Comparison of ENCODE assay signal across 18 cellular contexts in genomic region chr4:2163311-2163821, GRCh38.
A peak's percentile ranks its signal among the peaks of the same experiment; 100 is the strongest.
DNase-seq lines count a peak whose midpoint lies in the region; ATAC-seq and TF ChIP-seq lines count a peak whose summit lies in the region.
"Had no signal": no experiment of that assay in that cellular context is flagged by ENCODE, and none has a peak within 500 bp of the region (broad histone marks: within the 10 kb centered on the region; RNA-seq: fewer than 3 reads in every experiment).

No MANE protein-coding gene starts in this region.

- H3K14ac ChIP-seq in IMR-90 (replicated peaks; ENCODE audit: low read depth, low read length) = no peak overlapping the region; the same call in 1 of the 2 replicates
- H3K14ac ChIP-seq in mesenchymal stem cell (ENCODE audit: low read length in 2 of 2) = no peak overlapping the region

- POLR2A ChIA-PET in IMR-90 (lab: Charles Lee; ENCODE audit: unreplicated experiment) = no interaction called here

- intact Hi-C loops in IMR-90 (cut with micrococcal nuclease) (no loop called here), colonic mucosa (cut with DNase I) (no loop called here)

- H2BK12ac ChIP-seq in mesenchymal stem cell (ENCODE audit: low read length in 2 of 2) = no peak overlapping the region

- ATAC-seq in IMR-90 (ENCODE audit: low read depth) (peak; percentile 40; the same call in 1 of the 2 replicates), HG03342 (IDR thresholded peaks at IDR 0.05; ENCODE audit: unreplicated experiment) (no peak)
- ATAC-seq: Right ventricle myocardium inferior had no signal

- H3K4me1 ChIP-seq in IMR-90 (ENCODE audit: control insufficient read depth, insufficient read depth, low read length) = peaks cover 2% of the 10 kb centered on the region
- no peaks in the 10 kb centered on the region for H3K4me1 ChIP-seq in colonic mucosa
- peaks cover 2% of the 10 kb centered on the region for H3K4me1 ChIP-seq in mesenchymal stem cell (ENCODE audit: control insufficient read depth, insufficient read depth, low read depth, low read length)
- H3K4me1 ChIP-seq in subcutaneous abdominal adipose tissue (ENCODE audit: control insufficient read depth in 5 of 5, insufficient read depth in 5 of 5, low read length in 5 of 5) = peaks cover 0 to 11% (median 0%) of the 10 kb centered on the region in 5 donors
- H3K4me1 ChIP-seq: SJSA1 had no signal

- H2BK5ac ChIP-seq in IMR-90 (ENCODE audit: low read depth, low read length, poor library complexity, severe bottlenecking) (no peak overlapping the region), mesenchymal stem cell (ENCODE audit: low read depth, low read length, poor library complexity, severe bottlenecking) (no peak overlapping the region)

- H2AK9ac ChIP-seq in IMR-90 (replicated peaks; ENCODE audit: low read depth, low read length, poor library complexity) = no peak overlapping the region

- H2BK120ac ChIP-seq in IMR-90 (ENCODE audit: low read depth, low read length) (no peak overlapping the region), mesenchymal stem cell (ENCODE audit: low read depth, low read length) (no peak overlapping the region)

- CTCF ChIA-PET in IMR-90 (lab: Yijun Ruan, JAX) = no interaction called here

- H2BK20ac ChIP-seq in IMR-90 (ENCODE audit: low read depth, low read length) = no peak overlapping the region

- dilution Hi-C loops in IMR-90 (cut with HindIII; ENCODE audit: low sequenced_read_pairs, unreplicated experiment) = no loop called here

- H3K4me3 ChIP-seq in IMR-90 (ENCODE audit: insufficient read depth, low read depth, low read length) = no peak overlapping the region
- H3K4me3 ChIP-seq in colonic mucosa = no peak overlapping the region
- no peak overlapping the region for H3K4me3 ChIP-seq in mesenchymal stem cell (ENCODE audit: insufficient read depth in 1 of 2, low read depth in 1 of 2, low read length in 2 of 2)
- H3K4me3 ChIP-seq in subcutaneous abdominal adipose tissue (ENCODE audit: low read depth in 1 of 5, low read length in 5 of 5) = no peak overlapping the region
- H3K4me3 ChIP-seq: SJSA1 had no signal

- no peak overlapping the region for H3K9ac ChIP-seq in IMR-90 (ENCODE audit: low read depth, low read length)
- H3K9ac ChIP-seq in colonic mucosa (ENCODE audit: low read depth in 2 of 2, low read length in 2 of 2) = peak overlapping the region in 1 of 2 donors; percentile 34
- no peak overlapping the region for H3K9ac ChIP-seq in mesenchymal stem cell (ENCODE audit: low read length)
- no peak overlapping the region for H3K9ac ChIP-seq in subcutaneous abdominal adipose tissue (ENCODE audit: low read length in 5 of 5)

- H3K4ac ChIP-seq in IMR-90 (ENCODE audit: low read depth, low read length) (no peak overlapping the region), mesenchymal stem cell (ENCODE audit: low read depth in 1 of 2, low read length in 2 of 2) (no peak overlapping the region)

- H3K9me1 ChIP-seq in IMR-90 (ENCODE audit: insufficient read depth, low read length) = 0 out of 2 replicates have a peak, but pooled peaks cover 4% of the 10 kb centered on the region

- no peaks in the 10 kb centered on the region for H3K27me3 ChIP-seq in IMR-90 (ENCODE audit: control insufficient read depth, insufficient read depth, low read length)
- no peaks in the 10 kb centered on the region for H3K27me3 ChIP-seq in colonic mucosa
- H3K27me3 ChIP-seq in mesenchymal stem cell (ENCODE audit: control insufficient read depth in 1 of 2, insufficient read depth in 1 of 2, low read length in 2 of 2) = no peaks in the 10 kb centered on the region
- no peaks in the 10 kb centered on the region for H3K27me3 ChIP-seq in subcutaneous abdominal adipose tissue (ENCODE audit: control insufficient read depth in 5 of 5, insufficient read depth in 4 of 5, low read length in 5 of 5)
- H3K27me3 ChIP-seq: SJSA1 had no signal

- TF ChIP-seq CTCF in IMR-90 (conservative IDR thresholded peaks at IDR 0.05; ENCODE audit: low read depth, low read length) (no peak), colonic mucosa (IDR thresholded peaks at IDR 0.05) (no peak)

- H3K23ac ChIP-seq in IMR-90 (ENCODE audit: low read depth, low read length) = no peak overlapping the region
- no peak overlapping the region for H3K23ac ChIP-seq in mesenchymal stem cell (ENCODE audit: low read length in 2 of 2)

- TF ChIP-seq POLR2A in IMR-90 (IDR thresholded peaks at IDR 0.05; ENCODE audit: low read depth, low read length) = no peak

- H3K79me1 ChIP-seq in IMR-90 (ENCODE audit: low read depth in 1 of 2, low read length in 2 of 2) (no peaks in the 10 kb centered on the region), mesenchymal stem cell (replicated peaks; ENCODE audit: low read length, poor library complexity, severe bottlenecking) (no peaks in the 10 kb centered on the region)

- H4K8ac ChIP-seq in IMR-90 (ENCODE audit: low read depth in 2 of 2, low read length in 2 of 2) = no peak overlapping the region
- H4K8ac ChIP-seq in mesenchymal stem cell (ENCODE audit: low read length) = no peak overlapping the region

- H3K18ac ChIP-seq in IMR-90 (ENCODE audit: low read depth, low read length) (no peak overlapping the region), mesenchymal stem cell (ENCODE audit: low read depth in 1 of 2, low read length in 2 of 2) (no peak overlapping the region)

- H4K91ac ChIP-seq in IMR-90 (ENCODE audit: insufficient read depth, low read depth, low read length) (no peak overlapping the region), mesenchymal stem cell (ENCODE audit: low read length) (no peak overlapping the region)

- TF ChIP-seq RAD21 in IMR-90 (IDR thresholded peaks at IDR 0.05; ENCODE audit: low read length) = no peak

- no peak overlapping the region for H4K5ac ChIP-seq in IMR-90 (ENCODE audit: low read depth, low read length)

- H2AFZ ChIP-seq in IMR-90 (replicated peaks; ENCODE audit: low read length, poor library complexity) (no peak overlapping the region), mesenchymal stem cell (ENCODE audit: low read depth, low read length) (no peak overlapping the region)

- no peaks in the 10 kb centered on the region for H4K20me1 ChIP-seq in IMR-90 (ENCODE audit: insufficient read depth, low read length)

- no peak overlapping the region for H3K56ac ChIP-seq in IMR-90 (ENCODE audit: extremely low read depth, insufficient read depth, low read length)

- no peak overlapping the region for H3K4me2 ChIP-seq in IMR-90 (ENCODE audit: low read depth, low read length)
- H3K4me2 ChIP-seq in mesenchymal stem cell (ENCODE audit: low read length, poor library complexity, severe bottlenecking) = no peak overlapping the region

- in situ Hi-C loops in IMR-90 (cut with MboI; ENCODE audit: low sequenced_read_pairs) = no loop called here

- 54% methylated on average over 9 of the region's 19 CpGs; no CpG with 5 or more reads in 1 of the 2 experiments for WGBS in IMR-90 (ENCODE audit: extremely low coverage in 2 of 2, insufficient read length in 1 of 2), 2 experiments
- WGBS in mesenchymal stem cell = 88% methylated on average over 19 of the region's 19 CpGs

- no TSS peak for BruUV-seq in IMR-90 (replicated peaks; lab: Mats Ljungman, UMichigan)

- DNase-seq in IMR-90 = peak; percentile 5
- DNase-seq in colonic mucosa = peak; percentile 31
- DNase-seq in mesenchymal stem cell = no peak
- no peak for DNase-seq in activated naive CD4-positive, alpha-beta T cell treated with anti-CD3 and anti-CD28 coated beads, Interleukin-2, amount 50 U/mL, for 16 hours
- no peak for DNase-seq in amygdala (lab: John Stamatoyannopoulos, UW)
- no peak for DNase-seq in NCI-H187 treated with DMSO at 0.1 percent for 48 hours (lab: John Stamatoyannopoulos, UW)
- DNase-seq: EL, GF-D8, KBM-7, NCI-H1092, NCI-H1436, NCI-H1930, NCI-H510A, NCI-H82 had no signal

- H2BK15ac ChIP-seq in IMR-90 (ENCODE audit: low read depth, low read length) (no peak overlapping the region), mesenchymal stem cell (ENCODE audit: low read depth, poor library complexity, severe bottlenecking) (peak overlapping the region; percentile 85)

- no peaks in the 10 kb centered on the region; the same call in 1 of the 2 replicates for H3K36me3 ChIP-seq in IMR-90 (ENCODE audit: control insufficient read depth, insufficient read depth, low read length)
- H3K36me3 ChIP-seq in colonic mucosa = no peaks in the 10 kb centered on the region
- peaks cover 12 to 15% of the 10 kb centered on the region in 2 experiments for H3K36me3 ChIP-seq in mesenchymal stem cell (ENCODE audit: control insufficient read depth in 1 of 2, insufficient read depth in 2 of 2, low read depth in 1 of 2, low read length in 2 of 2)
- peaks cover 0 to 4% (median 0%) of the 10 kb centered on the region in 5 donors for H3K36me3 ChIP-seq in subcutaneous abdominal adipose tissue (ENCODE audit: control insufficient read depth in 5 of 5, insufficient read depth in 5 of 5, low read length in 5 of 5)
- H3K36me3 ChIP-seq: SJSA1 had no signal

- H2AK5ac ChIP-seq in IMR-90 (ENCODE audit: low read depth, low read length) = no peak overlapping the region
- no peak overlapping the region for H2AK5ac ChIP-seq in mesenchymal stem cell (ENCODE audit: low read length, severe bottlenecking)

- H3K27ac ChIP-seq in IMR-90 (ENCODE audit: insufficient read depth, low read length) (no peak overlapping the region), colonic mucosa (no peak overlapping the region), mesenchymal stem cell (ENCODE audit: low read length, poor library complexity, severe bottlenecking) (no peak overlapping the region), subcutaneous abdominal adipose tissue (ENCODE audit: low read depth, low read length) (peak overlapping the region; percentile 8)
- H3K27ac ChIP-seq: SJSA1 had no signal

- H3K9me3 ChIP-seq in IMR-90 (ENCODE audit: control insufficient read depth, insufficient read depth, low read length) = no peaks in the 10 kb centered on the region
- no peaks in the 10 kb centered on the region for H3K9me3 ChIP-seq in colonic mucosa
- no peaks in the 10 kb centered on the region for H3K9me3 ChIP-seq in mesenchymal stem cell (ENCODE audit: control insufficient read depth, low read length)
- no peaks in the 10 kb centered on the region for H3K9me3 ChIP-seq in subcutaneous abdominal adipose tissue (ENCODE audit: control insufficient read depth in 5 of 5, low read length in 5 of 5)
- H3K9me3 ChIP-seq: SJSA1 had no signal

TF ChIP-seq in IMR-90, 13 proteins besides CTCF, POLR2A, EP300 and RAD21 (continues in another document):
- no peak for TF ChIP-seq USF2 (IDR thresholded peaks at IDR 0.05; ENCODE audit: low read depth, low read length)
- no peak for TF ChIP-seq CEBPB (IDR thresholded peaks at IDR 0.05; ENCODE audit: low read depth, low read length)
- no peak for TF ChIP-seq FOS (IDR thresholded peaks at IDR 0.05; ENCODE audit: low read depth, low read length)
- no peak for TF ChIP-seq MXI1 (IDR thresholded peaks at IDR 0.05; ENCODE audit: borderline replicate concordance, low read depth, low read length)
- no peak for TF ChIP-seq BHLHE40 (IDR thresholded peaks at IDR 0.05; ENCODE audit: low read depth, low read length)

Comparison
In these comparisons a context has a peak if more than half of its experiments do, and no peak if none do; other contexts are left out.
1. DNase-seq: peak in IMR-90 (single experiment) and colonic mucosa (single experiment); none in mesenchymal stem cell (single experiment), activated naive CD4-positive, alpha-beta T cell treated with anti-CD3 and anti-CD28 coated beads, Interleukin-2, amount 50 U/mL, for 16 hours (single experiment), amygdala (0 of 56) and NCI-H187 treated with DMSO at 0.1 percent for 48 hours (single experiment).